In the genomic region with DNA sequence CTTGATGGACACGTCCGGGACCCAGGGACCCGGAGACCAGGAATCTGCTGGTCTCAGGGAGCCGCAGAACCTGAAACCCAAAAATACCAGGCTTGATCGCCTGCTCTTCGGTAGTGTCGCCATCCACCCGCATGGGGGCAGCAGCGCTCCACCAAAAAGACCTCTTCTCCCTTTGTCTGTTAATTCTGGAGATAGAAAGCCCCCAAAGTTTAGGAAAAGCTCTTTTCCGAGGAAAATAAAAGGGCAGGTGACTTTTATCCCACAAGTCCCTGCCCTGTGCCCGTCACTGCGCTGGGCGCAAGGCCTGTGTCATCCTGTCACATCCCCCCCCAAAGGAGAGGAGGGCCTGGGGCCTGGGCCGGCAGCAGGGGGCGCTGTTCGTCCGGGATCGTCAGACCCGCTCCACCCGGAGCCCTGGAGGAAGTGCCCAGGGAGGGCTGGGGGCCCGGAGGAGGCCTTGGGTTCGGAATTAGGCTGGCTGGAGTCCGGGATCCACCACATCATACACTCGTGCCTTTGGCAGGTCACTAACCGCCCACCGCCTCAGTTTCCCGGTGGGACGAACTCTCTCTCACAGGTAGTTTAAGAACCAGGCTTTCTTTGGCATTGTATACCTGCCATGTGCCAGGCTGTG, we compare ENCODE assay signal across 1 cellular context.
TF ChIP-seq lines count a peak whose summit lies in the region.

No MANE protein-coding gene starts in this region.

TF ChIP-seq in Ishikawa, 13 proteins besides CTCF, POLR2A, EP300 and RAD21 (continued from another document):
- TF ChIP-seq CREB1 (IDR thresholded peaks at IDR 0.05; ENCODE audit: low read depth) (no peak), USF1 (IDR thresholded peaks at IDR 0.05) (no peak), TCF12 (IDR thresholded peaks at IDR 0.05; ENCODE audit: low read depth) (no peak), ZBTB7A (IDR thresholded peaks at IDR 0.05; ENCODE audit: low read depth) (no peak)
TF ChIP-seq in Ishikawa: peak in this region for 0.
